In the genomic region with DNA sequence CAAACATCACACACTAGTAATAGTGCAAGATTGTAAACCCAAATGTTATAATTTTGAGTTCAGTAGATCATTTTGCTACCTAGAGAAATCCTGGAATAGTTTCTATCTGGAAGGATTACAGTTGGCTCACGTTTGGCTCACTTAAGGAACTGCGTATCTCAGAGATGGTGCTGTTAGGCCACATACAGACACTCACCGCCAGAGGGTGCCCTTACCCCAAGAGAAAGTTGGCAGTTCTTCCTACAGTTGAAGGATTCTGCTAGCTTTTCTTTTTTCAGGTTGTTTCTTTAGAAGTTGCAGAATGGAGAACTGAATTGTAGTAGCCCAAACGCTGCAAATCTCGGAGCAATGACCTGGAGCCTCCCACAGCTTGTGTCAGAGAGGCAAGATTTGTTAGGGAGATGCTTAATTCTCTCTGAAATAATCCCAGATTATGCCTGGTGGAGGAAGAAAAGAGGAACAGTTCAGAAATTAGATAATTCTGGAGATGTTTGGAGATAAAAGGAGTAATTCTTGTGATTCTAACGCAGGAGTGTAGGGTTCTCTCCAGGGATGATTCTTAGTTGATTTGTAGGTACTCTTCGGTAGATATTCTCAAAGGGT, we compare ENCODE assay signal across 8 cellular contexts.
DNase-seq lines count a peak whose midpoint lies in the region; ATAC-seq and TF ChIP-seq lines count a peak whose summit lies in the region.

No MANE protein-coding gene starts in this region.

- no peaks in the 10 kb centered on the region for H3K9me3 Mint-ChIP-seq in Calu3 (ENCODE audit: low read depth, unreplicated experiment)
- H3K9me3 Mint-ChIP-seq in naive thymus-derived CD4-positive, alpha-beta T cell = no peaks in the 10 kb centered on the region
- no peaks in the 10 kb centered on the region for H3K9me3 Mint-ChIP-seq in stimulated activated naive CD8-positive, alpha-beta T cell treated with anti-CD3 and anti-CD28 coated beads, Interleukin-15, amount 100 ng/mL, for 72 hours

- no peaks in the 10 kb centered on the region for H3K36me3 Mint-ChIP-seq in Calu3 (ENCODE audit: insufficient read depth, unreplicated experiment)
- H3K36me3 Mint-ChIP-seq in naive thymus-derived CD4-positive, alpha-beta T cell = no peaks in the 10 kb centered on the region

- H3K27ac Mint-ChIP-seq in Calu3 (ENCODE audit: unreplicated experiment) = no peak overlapping the region
- H3K27ac Mint-ChIP-seq in naive thymus-derived CD4-positive, alpha-beta T cell = no peak overlapping the region
- H3K27ac Mint-ChIP-seq in stimulated activated naive CD8-positive, alpha-beta T cell treated with anti-CD3 and anti-CD28 coated beads, Interleukin-15, amount 100 ng/mL, for 72 hours = no peak overlapping the region

- CTCF ChIA-PET in Calu3 (lab: Charles Lee) = interaction anchor here (0.6 to 1.6 kb wide), 4 partner anchors 91 to 506 kb away, joined by 3 to 11 read pairs (median 3); no protein-coding TSS in a partner anchor
- CTCF ChIA-PET in naive thymus-derived CD4-positive, alpha-beta T cell (lab: Charles Lee) = no interaction called here

- no TSS peak for BruUV-seq in Calu3 (replicated peaks; lab: Mats Ljungman, UMichigan)

- H3K27ac ChIP-seq in HL-60 (replicated peaks) = no peak overlapping the region
- H3K27ac ChIP-seq in naive thymus-derived CD4-positive, alpha-beta T cell (ENCODE audit: low read depth, low read length) = no peak overlapping the region

- no peaks in the 10 kb centered on the region for H3K4me1 Mint-ChIP-seq in Calu3 (ENCODE audit: low read depth, unreplicated experiment)
- no peaks in the 10 kb centered on the region for H3K4me1 Mint-ChIP-seq in naive thymus-derived CD4-positive, alpha-beta T cell
- no peaks in the 10 kb centered on the region for H3K4me1 Mint-ChIP-seq in stimulated activated naive CD8-positive, alpha-beta T cell treated with anti-CD3 and anti-CD28 coated beads, Interleukin-15, amount 100 ng/mL, for 72 hours

- no peaks in the 10 kb centered on the region for H3K27me3 ChIP-seq in HL-60 (ENCODE audit: insufficient read depth, poor library complexity, severe bottlenecking)
- H3K27me3 ChIP-seq in naive thymus-derived CD4-positive, alpha-beta T cell (ENCODE audit: control insufficient read depth in 2 of 2, insufficient read depth in 2 of 2, low read length in 2 of 2) = no peaks in the 10 kb centered on the region

- H3K4me3 ChIP-seq in HL-60 (replicated peaks; ENCODE audit: insufficient read depth, low read length) = no peak overlapping the region
- H3K4me3 ChIP-seq in naive thymus-derived CD4-positive, alpha-beta T cell (ENCODE audit: low read length) = no peak overlapping the region

- no peaks in the 10 kb centered on the region for H3K36me3 ChIP-seq in naive thymus-derived CD4-positive, alpha-beta T cell (ENCODE audit: control insufficient read depth in 2 of 3, insufficient read depth in 3 of 3, low read length in 3 of 3)

- TF ChIP-seq CTCF in Calu3 (IDR thresholded peaks at IDR 0.05; ENCODE audit: unreplicated experiment) (peak; percentile 82), HL-60 (IDR thresholded peaks at IDR 0.05; ENCODE audit: insufficient read depth, low read length) (peak; percentile 91)

- peaks cover 34% of the 10 kb centered on the region for H3K27me3 Mint-ChIP-seq in Calu3 (ENCODE audit: unreplicated experiment)
- peaks cover 1 to 13% (median 6%) of the 10 kb centered on the region in 5 donors for H3K27me3 Mint-ChIP-seq in naive thymus-derived CD4-positive, alpha-beta T cell
- peaks cover 14% of the 10 kb centered on the region for H3K27me3 Mint-ChIP-seq in stimulated activated naive CD8-positive, alpha-beta T cell treated with anti-CD3 and anti-CD28 coated beads, Interleukin-15, amount 100 ng/mL, for 72 hours

- POLR2A ChIA-PET in naive thymus-derived CD4-positive, alpha-beta T cell (lab: Charles Lee) = no interaction called here

- DNase-seq in Calu3 = peak; percentile 89
- DNase-seq in HL-60 (ENCODE audit: low read depth in 1 of 2, low spot score in 1 of 2) = peak; percentile 33 to 75
- peak; percentile 69 for DNase-seq in NOMO-1 treated with DMSO at 0.1 percent for 48 hours (lab: John Stamatoyannopoulos, UW; ENCODE audit: unreplicated experiment)
- DNase-seq in activated CD8-positive, alpha-beta memory T cell treated with anti-CD3 and anti-CD28 coated beads, Interleukin-2, amount 50 U/mL, for 24 hours (ENCODE audit: extremely low read depth) = peak; percentile 8
- DNase-seq in naive thymus-derived CD4-positive, alpha-beta T cell = peak in 8 of 9 donors; percentile 10 to 59 (median 27)
- DNase-seq in stimulated activated naive CD8-positive, alpha-beta T cell treated with anti-CD3 and anti-CD28 coated beads, Interleukin-15, amount 100 ng/mL, for 72 hours = peak; percentile 48 to 51

- H3K4me1 ChIP-seq in naive thymus-derived CD4-positive, alpha-beta T cell (ENCODE audit: control insufficient read depth in 2 of 2, insufficient read depth in 2 of 2, low read length in 2 of 2) = no peaks in the 10 kb centered on the region

- intact Hi-C loops in Calu3 (cut with micrococcal nuclease; ENCODE audit: unreplicated experiment) = loop anchor here (1.0 to 10.0 kb wide), 6 partner anchors 91 to 506 kb away; no protein-coding TSS in a partner anchor
- intact Hi-C loops in naive thymus-derived CD4-positive, alpha-beta T cell (cut with micrococcal nuclease) = loop anchor here in 1 of 2 donors (1.0 kb wide), 2 partner anchors 316 to 506 kb away; no protein-coding TSS in a partner anchor

- no peak overlapping the region for H3K4me3 Mint-ChIP-seq in Calu3 (ENCODE audit: low read depth, unreplicated experiment)
- no peak overlapping the region for H3K4me3 Mint-ChIP-seq in naive thymus-derived CD4-positive, alpha-beta T cell
- H3K4me3 Mint-ChIP-seq in stimulated activated naive CD8-positive, alpha-beta T cell treated with anti-CD3 and anti-CD28 coated beads, Interleukin-15, amount 100 ng/mL, for 72 hours = no peak overlapping the region

- no peaks in the 10 kb centered on the region for H3K9me3 ChIP-seq in naive thymus-derived CD4-positive, alpha-beta T cell (ENCODE audit: control insufficient read depth in 2 of 3, low read length in 3 of 3)

- ATAC-seq in GM21360 (IDR thresholded peaks at IDR 0.05; ENCODE audit: unreplicated experiment) (peak; percentile 94), esophagus mucosa (peak; percentile 87)
- ATAC-seq in naive thymus-derived CD4-positive, alpha-beta T cell = peak; percentile 67
- ATAC-seq in stimulated activated naive CD8-positive, alpha-beta T cell treated with anti-CD3 and anti-CD28 coated beads, Interleukin-15, amount 100 ng/mL, for 72 hours = no peak

Comparison
In these comparisons a context has a peak if more than half of its experiments do, and no peak if none do; other contexts are left out.
1. DNase-seq: peak in every context shown above with its lines; median percentile 89 in Calu3; 69 in NOMO-1 treated with DMSO at 0.1 percent for 48 hours; 54 in HL-60; 50 in stimulated activated naive CD8-positive, alpha-beta T cell treated with anti-CD3 and anti-CD28 coated beads, Interleukin-15, amount 100 ng/mL, for 72 hours; 27 in naive thymus-derived CD4-positive, alpha-beta T cell; 8 in activated CD8-positive, alpha-beta memory T cell treated with anti-CD3 and anti-CD28 coated beads, Interleukin-2, amount 50 U/mL, for 24 hours.